23 cellular contexts compared by ENCODE assay signal in the genomic region with DNA sequence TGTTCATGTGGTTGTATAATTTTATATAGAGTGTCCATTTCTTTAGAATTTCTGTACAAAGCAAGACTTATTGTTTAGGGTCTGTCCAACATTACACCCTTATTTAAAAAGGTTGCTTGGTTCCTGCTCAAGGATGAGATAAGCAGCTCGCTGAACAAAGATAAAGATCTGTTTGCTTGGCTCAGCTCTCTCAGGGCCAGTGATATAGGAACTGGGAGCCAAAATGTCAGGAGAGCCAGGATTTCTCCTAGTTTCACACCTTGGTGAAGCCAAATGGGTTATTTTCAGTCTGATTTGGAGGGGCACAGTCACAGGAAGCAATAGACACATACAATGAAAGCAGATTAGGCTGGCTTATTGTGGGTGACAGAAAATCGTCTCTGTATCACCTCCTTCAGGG.
"Had no signal": no experiment of that assay in that cellular context is flagged by ENCODE, and none has a peak within 500 bp of the region (broad histone marks: within the 10 kb centered on the region; RNA-seq: fewer than 3 reads in every experiment).

No MANE protein-coding gene starts in this region.

- H3K27ac ChIP-seq: colonic mucosa, Peyer's patch, RWPE1, SJCRH30 had no signal

- H3K36me3 Mint-ChIP-seq: activated CD4-positive, alpha-beta memory T cell treated with anti-CD3 and anti-CD28 coated beads for 36 hours; activated naive CD8-positive, alpha-beta T cell had no signal

- H3K4me1 Mint-ChIP-seq: activated CD4-positive, alpha-beta T cell treated with anti-CD3 and anti-CD28 coated beads, Interleukin-2, amount 10 ng/mL, durations not matched to agents 7 days and 5 days; T-helper 17 cell had no signal

- DNase-seq: activated CD4-positive, alpha-beta memory T cell treated with anti-CD3 and anti-CD28 coated beads for 36 hours; activated CD4-positive, alpha-beta T cell treated with anti-CD3 and anti-CD28 coated beads, Interleukin-2, amount 10 ng/mL, durations not matched to agents 7 days and 5 days; activated CD4-positive, CD25-positive, alpha-beta regulatory T cell; activated CD8-positive, alpha-beta memory T cell treated with anti-CD3 and anti-CD28 coated beads for 24 hours; activated gamma-delta T cell; activated naive CD4-positive, alpha-beta T cell treated with anti-CD3 and anti-CD28 coated beads for 36 hours; activated T-cell treated with anti-CD3 and anti-CD28 coated beads, Interleukin-2, amount 50 U/mL, for 4 hours; amygdala; caudate nucleus; colonic mucosa; NCI-H1048; NCI-H1417; NCI-H1930; NCI-H345; NCI-H510A; NCI-H526 treated with DMSO at 0.1 percent for 48 hours; Peyer's patch; Right ventricle myocardium superior; SJCRH30; T-helper 17 cell; T-helper 9 cell had no signal

- H3K36me3 ChIP-seq: colonic mucosa, Peyer's patch, SJCRH30 had no signal

- H3K4me3 Mint-ChIP-seq: activated CD4-positive, alpha-beta memory T cell treated with anti-CD3 and anti-CD28 coated beads for 36 hours; activated CD4-positive, alpha-beta T cell treated with anti-CD3 and anti-CD28 coated beads, Interleukin-2, amount 10 ng/mL, durations not matched to agents 7 days and 5 days; activated naive CD4-positive, alpha-beta T cell treated with anti-CD3 and anti-CD28 coated beads for 36 hours; activated naive CD8-positive, alpha-beta T cell; activated T-cell treated with anti-CD3 and anti-CD28 coated beads, Interleukin-2, amount 50 U/mL, for 4 hours; T-helper 17 cell had no signal

- H3K4me3 ChIP-seq: colonic mucosa, Peyer's patch, SJCRH30 had no signal

- ATAC-seq: activated T-cell treated with anti-CD3 and anti-CD28 coated beads, Interleukin-2, amount 50 U/mL, for 4 hours; T-helper 17 cell had no signal

- H3K9me3 ChIP-seq: colonic mucosa, Peyer's patch, SJCRH30 had no signal

- H3K27me3 Mint-ChIP-seq: activated CD4-positive, alpha-beta memory T cell treated with anti-CD3 and anti-CD28 coated beads for 36 hours; activated CD4-positive, alpha-beta T cell treated with anti-CD3 and anti-CD28 coated beads, Interleukin-2, amount 10 ng/mL, durations not matched to agents 7 days and 5 days; activated naive CD8-positive, alpha-beta T cell; T-helper 17 cell had no signal

- H3K9me3 Mint-ChIP-seq: activated CD4-positive, alpha-beta memory T cell treated with anti-CD3 and anti-CD28 coated beads for 36 hours; activated CD4-positive, alpha-beta T cell treated with anti-CD3 and anti-CD28 coated beads, Interleukin-2, amount 10 ng/mL, durations not matched to agents 7 days and 5 days; activated naive CD4-positive, alpha-beta T cell treated with anti-CD3 and anti-CD28 coated beads for 36 hours; activated T-cell treated with anti-CD3 and anti-CD28 coated beads, Interleukin-2, amount 50 U/mL, for 4 hours had no signal

- H3K27ac Mint-ChIP-seq: activated CD4-positive, alpha-beta memory T cell treated with anti-CD3 and anti-CD28 coated beads for 36 hours; activated CD4-positive, alpha-beta T cell treated with anti-CD3 and anti-CD28 coated beads, Interleukin-2, amount 10 ng/mL, durations not matched to agents 7 days and 5 days; activated naive CD4-positive, alpha-beta T cell treated with anti-CD3 and anti-CD28 coated beads for 36 hours; activated naive CD8-positive, alpha-beta T cell; T-helper 17 cell had no signal

- H3K4me1 ChIP-seq: colonic mucosa, Peyer's patch, SJCRH30 had no signal

- H3K27me3 ChIP-seq: colonic mucosa, Peyer's patch, SJCRH30 had no signal
